In genomic region chr12:117231750-117232149, GRCh38 we compare ENCODE assay signal across 1 cellular context.
TF ChIP-seq lines count a peak whose summit lies in the region.

No MANE protein-coding gene starts in this region.

TF ChIP-seq in HepG2, 621 proteins besides CTCF, POLR2A, EP300 and RAD21 (continued from another document):
- TF ChIP-seq GZF1 (CRISPR knock-in tag; IDR thresholded peaks at IDR 0.05): no peak
